Comparison of ENCODE assay signal across 8 cellular contexts in the genomic region with DNA sequence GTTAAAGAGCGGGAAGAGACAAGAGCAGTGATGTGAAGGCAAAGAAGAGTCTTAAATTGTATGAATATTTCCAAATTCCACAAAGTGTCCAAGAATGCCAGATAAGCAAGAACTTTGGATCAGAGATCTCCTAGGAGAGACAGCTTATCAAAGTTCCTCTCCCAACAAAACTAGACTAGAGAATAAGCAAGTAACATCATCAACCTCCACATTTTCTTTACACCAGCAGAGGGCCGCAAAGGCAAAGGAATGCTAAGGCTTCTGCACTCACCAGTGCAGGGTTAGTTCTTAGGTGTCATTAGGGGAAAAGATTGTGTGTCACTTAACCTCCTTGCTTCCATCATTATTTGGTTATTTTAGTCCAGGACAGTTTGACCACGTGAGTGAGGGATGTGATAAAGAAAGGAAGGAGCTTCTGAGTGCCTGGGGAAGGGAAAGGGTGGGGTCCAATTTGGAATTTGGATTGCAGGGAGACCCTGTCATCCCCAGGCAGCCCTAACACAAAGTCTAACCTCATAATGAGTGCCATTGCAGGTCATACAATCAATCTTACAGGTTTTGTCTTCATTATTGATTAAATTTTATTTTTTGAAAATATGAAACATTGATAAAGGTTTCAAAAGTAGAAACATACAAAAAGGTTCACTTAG. TPM values are rescaled to one million over a fixed set of nuclear protein-coding genes. Genes with fewer than 3 reads are reported as not detected.
DNase-seq lines count a peak whose midpoint lies in the region; ATAC-seq and TF ChIP-seq lines count a peak whose summit lies in the region.

No MANE protein-coding gene starts in this region.

- no peak overlapping the region for H3K9ac ChIP-seq in Loucy (ENCODE audit: low read depth, low read length, poor library complexity, severe bottlenecking)

- no peaks in the 10 kb centered on the region for H3K9me2 ChIP-seq in Loucy (replicated peaks; ENCODE audit: low read depth, low read length)

- no peaks in the 10 kb centered on the region for H3K9me3 ChIP-seq in Loucy (ENCODE audit: insufficient read depth, low read depth, low read length)

- TF ChIP-seq CTCF in Loucy (conservative IDR thresholded peaks at IDR 0.05; ENCODE audit: low read length) = peak; percentile 91

- H3K4me2 ChIP-seq in Loucy (ENCODE audit: low read depth, low read length, poor library complexity, severe bottlenecking) = no peak overlapping the region

- H3K4me3 ChIP-seq in Loucy (ENCODE audit: low read length, poor library complexity, severe bottlenecking) = no peak overlapping the region

- DNase-seq in GDM1 (lab: John Stamatoyannopoulos, UW) (peak; percentile 57), SKM-1 (lab: John Stamatoyannopoulos, UW; ENCODE audit: unreplicated experiment) (peak; percentile 14), cardiac septum (ENCODE audit: low spot score) (peak; percentile 87), retina (peak; percentile 57)
- DNase-seq in activated naive CD8-positive, alpha-beta T cell treated with anti-CD3 and anti-CD28 coated beads, Interleukin-2, amount 50 U/mL, for 16 hours (ENCODE audit: low read depth, low spot score) = peak; percentile 11

- intact Hi-C loops in cardiac septum (cut with DNase I) = loop anchor here (2.0 kb wide), 1 partner anchor 155 kb away; no protein-coding TSS in a partner anchor

- H3K79me2 ChIP-seq in Loucy (ENCODE audit: insufficient read depth, low read length) = no peaks in the 10 kb centered on the region

- peak; percentile 85 for ATAC-seq in GM21825 (IDR thresholded peaks at IDR 0.05; ENCODE audit: unreplicated experiment)
- ATAC-seq in HG03025 (IDR thresholded peaks at IDR 0.05; ENCODE audit: low FRiP score, unreplicated experiment) = no peak

- H3K27me3 ChIP-seq in Loucy (ENCODE audit: insufficient read depth, low read length, poor library complexity, severe bottlenecking) = no peaks in the 10 kb centered on the region

- no peaks in the 10 kb centered on the region for H4K20me1 ChIP-seq in Loucy (ENCODE audit: insufficient read depth, low read length, poor library complexity, severe bottlenecking)

- H3K4me1 ChIP-seq in Loucy (ENCODE audit: insufficient read depth, low read length, poor library complexity, severe bottlenecking) = no peaks in the 10 kb centered on the region

- H3K36me3 ChIP-seq in Loucy (ENCODE audit: insufficient read depth, low read length) = no peaks in the 10 kb centered on the region

- H2AFZ ChIP-seq in Loucy (ENCODE audit: low read length) = no peak overlapping the region

- no peaks in the 10 kb centered on the region for H3F3A ChIP-seq in Loucy (ENCODE audit: low read depth)

RNA-seq across cellular contexts. Expression of gene CMTM6, which starts 7.5 kb away (rescaled TPM):
- total RNA-seq in cardiac septum = 15.4 TPM

Comparison
In these comparisons a context has a peak if more than half of its experiments do, and no peak if none do; other contexts are left out.
1. DNase-seq: peak in every context shown above with its lines; median percentile 87 in cardiac septum; 57 in GDM1; 57 in retina; 14 in SKM-1; 11 in activated naive CD8-positive, alpha-beta T cell treated with anti-CD3 and anti-CD28 coated beads, Interleukin-2, amount 50 U/mL, for 16 hours.